Comparison of ENCODE assay signal across 29 cellular contexts in genomic region chr7:7479275-7479674, GRCh38. TPM values are rescaled to one million over a fixed set of nuclear protein-coding genes. Genes with fewer than 3 reads are reported as not detected.
"Had no signal": no experiment of that assay in that cellular context is flagged by ENCODE, and none has a peak within 500 bp of the region (broad histone marks: within the 10 kb centered on the region; RNA-seq: fewer than 3 reads in every experiment).

No MANE protein-coding gene starts in this region.

- H3K4me3 ChIP-seq: gastrocnemius medialis had no signal

- ATAC-seq: activated CD4-positive, CD25-positive, alpha-beta regulatory T cell treated with anti-CD3 and anti-CD28 coated beads, Interleukin-2, amount 50 U/mL, for 24 hours; activated CD8-positive, alpha-beta T cell treated with anti-CD3 and anti-CD28 coated beads for 36 hours; activated T-cell treated with anti-CD3 and anti-CD28 coated beads, Interleukin-2, amount 50 U/mL, for 4 hours; activated T-helper 17 cell treated with anti-CD3 and anti-CD28 coated beads, Interleukin-2, amount 50 U/mL, for 72 hours; esophagus mucosa; foreskin keratinocyte; gastrocnemius medialis; T-helper 17 cell had no signal

- H3K27me3 ChIP-seq: brain microvascular endothelial cell, foreskin keratinocyte, gastrocnemius medialis had no signal

- H3K9me3 ChIP-seq: gastrocnemius medialis had no signal

- H3K36me3 ChIP-seq: brain microvascular endothelial cell, WERI-Rb-1 had no signal

- DNase-seq: activated B cell treated with CpG ODN at 0.5 μM for 24 hours; activated CD4-positive, alpha-beta T cell treated with anti-CD3 and anti-CD28 coated beads for 48 hours; activated CD4-positive, alpha-beta T cell treated with anti-CD3 and anti-CD28 coated beads, Interleukin-2, amount 50 U/mL, for 1 hour; activated CD4-positive, alpha-beta T cell treated with anti-CD3 and anti-CD28 coated beads, Interleukin-2, amount 50 U/mL, for 48 hours; activated CD8-positive, alpha-beta memory T cell treated with anti-CD3 and anti-CD28 coated beads for 24 hours; activated CD8-positive, alpha-beta T cell treated with anti-CD3 and anti-CD28 coated beads for 36 hours; activated effector memory CD4-positive, alpha-beta T cell treated with Interleukin-2 at 50 U/mL for 16 hours; activated gamma-delta T cell treated with Interleukin-2 at 50 U/mL for 16 hours; activated naive CD4-positive, alpha-beta T cell treated with anti-CD3 and anti-CD28 coated beads, Interleukin-2, amount 50 U/mL, for 16 hours; activated naive CD4-positive, alpha-beta T cell treated with Interleukin-2 at 50 U/mL for 16 hours; activated T-cell treated with anti-CD3 and anti-CD28 coated beads, Interleukin-2, amount 50 U/mL, for 4 hours; amniotic stem cell; anterior cingulate cortex; brain microvascular endothelial cell; caudate nucleus; cortex of kidney; dermis blood vessel endothelial cell; effector CD4-positive, alpha-beta T cell; foreskin keratinocyte; gastrocnemius medialis; glutamatergic neuron; T-helper 1 cell; T-helper 17 cell; T1000; WERI-Rb-1 had no signal

- H3K27ac ChIP-seq: brain microvascular endothelial cell, foreskin keratinocyte, gastrocnemius medialis, WERI-Rb-1 had no signal

- H3K4me1 ChIP-seq: foreskin keratinocyte, gastrocnemius medialis had no signal

RNA-seq across cellular contexts. Expression of gene COL28A1, which starts 56.4 kb away (rescaled TPM):
- total RNA-seq: activated CD8-positive, alpha-beta T cell treated with anti-CD3 and anti-CD28 coated beads for 36 hours; bronchial epithelial cell; foreskin keratinocyte had no signal
- polyA plus RNA-seq: foreskin keratinocyte had no signal
